In genomic region chr3:24401090-24401810, GRCh38 we compare ENCODE assay signal across 1 cellular context.
TF ChIP-seq lines count a peak whose summit lies in the region.

No MANE protein-coding gene starts in this region.

TF ChIP-seq in HEK293, 187 proteins besides CTCF, POLR2A, EP300 and RAD21 (continued from another document):
- TF ChIP-seq ZNF645 (tag by site-specific recombination; IDR thresholded peaks at IDR 0.05), result no peak
- peak; percentile 96 for TF ChIP-seq OSR2 (tag by site-specific recombination; IDR thresholded peaks at IDR 0.05)
- peak; percentile 98 for TF ChIP-seq WT1 (tag by site-specific recombination; IDR thresholded peaks at IDR 0.05)
- TF ChIP-seq ZNF292 (tag by site-specific recombination; IDR thresholded peaks at IDR 0.05; ENCODE audit: borderline replicate concordance, low read depth), result no peak
- TF ChIP-seq ZFP37 (tag by site-specific recombination; IDR thresholded peaks at IDR 0.05), result no peak
- TF ChIP-seq ZEB2 (tag by site-specific recombination; IDR thresholded peaks at IDR 0.05), result no peak
- 0 out of 2 replicates have a peak, but pooled peaks have one; percentile 42 for TF ChIP-seq GLIS1 (tag by site-specific recombination; IDR thresholded peaks at IDR 0.05)
- no peak for TF ChIP-seq HOXC10 (CRISPR knock-in tag; IDR thresholded peaks at IDR 0.05)
- no peak for TF ChIP-seq ZNF223 (tag by site-specific recombination; IDR thresholded peaks at IDR 0.05)
- peak; percentile 8; the same call in 1 of the 2 replicates for TF ChIP-seq GLI2 (tag by site-specific recombination; IDR thresholded peaks at IDR 0.05; ENCODE audit: borderline replicate concordance, low read depth)
- peak; percentile 57 for TF ChIP-seq ZBTB8A (tag by site-specific recombination; IDR thresholded peaks at IDR 0.05)
- no peak for TF ChIP-seq ZNF654 (tag by site-specific recombination; IDR thresholded peaks at IDR 0.05; ENCODE audit: low read depth)
- peak; percentile 51; the same call in 1 of the 2 replicates for TF ChIP-seq TCF7L2 (IDR thresholded peaks at IDR 0.05; ENCODE audit: borderline replicate concordance, low read depth, low read length)
- no peak for TF ChIP-seq ZNF221 (tag by site-specific recombination; IDR thresholded peaks at IDR 0.05; ENCODE audit: borderline replicate concordance)
- no peak for TF ChIP-seq ZNF114 (tag by site-specific recombination; IDR thresholded peaks at IDR 0.05)
- TF ChIP-seq PRDM6 (tag by site-specific recombination; IDR thresholded peaks at IDR 0.05), result peak; percentile 97
- TF ChIP-seq ZNF664 (tag by site-specific recombination; IDR thresholded peaks at IDR 0.05), result peak; percentile 52; the same call in 1 of the 2 replicates
- no peak for TF ChIP-seq ZNF23 (tag by site-specific recombination; IDR thresholded peaks at IDR 0.05; ENCODE audit: borderline replicate concordance)
- TF ChIP-seq ZNF311 (tag by site-specific recombination; IDR thresholded peaks at IDR 0.05; ENCODE audit: borderline replicate concordance), result no peak
- TF ChIP-seq ZNF148 (tag by site-specific recombination; IDR thresholded peaks at IDR 0.05; ENCODE audit: borderline replicate concordance), result no peak
- TF ChIP-seq SP7 (tag by site-specific recombination; IDR thresholded peaks at IDR 0.05), result peak; percentile 86
- TF ChIP-seq ZNF513 (tag by site-specific recombination; IDR thresholded peaks at IDR 0.05), result no peak
- peak; percentile 70 for TF ChIP-seq ZNF18 (tag by site-specific recombination; IDR thresholded peaks at IDR 0.05)
- no peak for TF ChIP-seq ZNF561 (tag by site-specific recombination; IDR thresholded peaks at IDR 0.05; ENCODE audit: borderline replicate concordance)
- no peak for TF ChIP-seq RBAK (tag by site-specific recombination; IDR thresholded peaks at IDR 0.05)
- no peak for TF ChIP-seq ELK4 (IDR thresholded peaks at IDR 0.05; ENCODE audit: borderline replicate concordance, low read depth, low read length)
- TF ChIP-seq ZNF580 (tag by site-specific recombination; IDR thresholded peaks at IDR 0.05), result peak; percentile 48; the same call in 1 of the 2 replicates
- no peak for TF ChIP-seq ZNF560 (tag by site-specific recombination; IDR thresholded peaks at IDR 0.05; ENCODE audit: borderline replicate concordance)
- peak; percentile 15 for TF ChIP-seq IKZF3 (tag by site-specific recombination; IDR thresholded peaks at IDR 0.05)
- peak; percentile 31; the same call in 1 of the 2 replicates for TF ChIP-seq ZNF341 (tag by site-specific recombination; IDR thresholded peaks at IDR 0.05; ENCODE audit: low read depth)
- 0 out of 2 replicates have a peak, but pooled peaks have one; percentile 9 for TF ChIP-seq TSHZ1 (tag by site-specific recombination; IDR thresholded peaks at IDR 0.05; ENCODE audit: borderline replicate concordance)
- TF ChIP-seq ZNF350 (tag by site-specific recombination; IDR thresholded peaks at IDR 0.05), result peak; percentile 88; the same call in 1 of the 2 replicates
